Comparison of ENCODE assay signal across 24 cellular contexts in genomic region chr2:215418064-215418963, GRCh38. TPM values are rescaled to one million over a fixed set of nuclear protein-coding genes. Genes with fewer than 3 reads are reported as not detected.
DNase-seq lines count a peak whose midpoint lies in the region; ATAC-seq, FAIRE-seq and TF ChIP-seq lines count a peak whose summit lies in the region.
"Had no signal": no experiment of that assay in that cellular context is flagged by ENCODE, and none has a peak within 500 bp of the region (broad histone marks: within the 10 kb centered on the region; RNA-seq: fewer than 3 reads in every experiment).

No MANE protein-coding gene starts in this region.

- H3K27me3 ChIP-seq in GM23248 (replicated peaks; ENCODE audit: insufficient read depth): no peaks in the 10 kb centered on the region
- H3K27me3 ChIP-seq in brain microvascular endothelial cell (replicated peaks): no peaks in the 10 kb centered on the region
- no peaks in the 10 kb centered on the region for H3K27me3 ChIP-seq in left lung
- H3K27me3 ChIP-seq in rectal smooth muscle tissue (ENCODE audit: control insufficient read depth, insufficient read depth, low read length): no peaks in the 10 kb centered on the region
- H3K27me3 ChIP-seq: heart right ventricle had no signal

- peaks cover 48% of the 10 kb centered on the region for H3K27me3 Mint-ChIP-seq in activated naive CD8-positive, alpha-beta T cell treated with anti-CD3 and anti-CD28 coated beads for 36 hours

- H3K79me2 ChIP-seq in GM23248 (ENCODE audit: insufficient read depth): peaks cover 39% of the 10 kb centered on the region

- H3K4me3 ChIP-seq in GM23248 (peak overlapping the region; percentile 37), brain microvascular endothelial cell (ENCODE audit: low read depth, low read length) (peak overlapping the region; percentile 31), left lung (no peak overlapping the region), rectal smooth muscle tissue (ENCODE audit: low read length) (no peak overlapping the region)
- H3K4me3 ChIP-seq: heart right ventricle, K562 had no signal

- intact Hi-C loops in left lung (cut with DNase I): no loop called here

- H3K9me3 Mint-ChIP-seq in activated naive CD8-positive, alpha-beta T cell treated with anti-CD3 and anti-CD28 coated beads for 36 hours: no peaks in the 10 kb centered on the region
- H3K9me3 Mint-ChIP-seq: activated T-helper 1 cell treated with anti-CD3 and anti-CD28 coated beads, Interleukin-12 subunit alpha, Interleukin-12 subunit beta, Interleukin-2, Interleukin-4 antibody, amounts not matched to agents 30 ng/mL and 10 ng/mL and 1 ng/mL, durations not matched to agents 14 hours and 24 hours and 36 hours; CD8-positive, alpha-beta T cell; naive thymus-derived CD8-positive, alpha-beta T cell had no signal

- no peak overlapping the region for H3K27ac Mint-ChIP-seq in activated naive CD8-positive, alpha-beta T cell treated with anti-CD3 and anti-CD28 coated beads for 36 hours
- H3K27ac Mint-ChIP-seq: activated CD4-positive, alpha-beta T cell treated with anti-CD3 and anti-CD28 coated beads for 36 hours; activated T-helper 1 cell treated with anti-CD3 and anti-CD28 coated beads, Interleukin-12 subunit alpha, Interleukin-12 subunit beta, Interleukin-2, Interleukin-4 antibody, amounts not matched to agents 30 ng/mL and 10 ng/mL and 1 ng/mL, durations not matched to agents 14 hours and 24 hours and 36 hours; CD8-positive, alpha-beta T cell; immature natural killer cell; naive thymus-derived CD8-positive, alpha-beta T cell had no signal

- H2AFZ ChIP-seq in GM23248: no peak overlapping the region

- DNase-seq in GM23248: peak; percentile 58
- peak; percentile 49 for DNase-seq in brain microvascular endothelial cell
- no peak for DNase-seq in left lung
- no peak for DNase-seq in GM19239 (ENCODE audit: insufficient read length, low spot score)
- DNase-seq in OCI-M1 (lab: John Stamatoyannopoulos, UW): no peak
- DNase-seq in activated naive CD8-positive, alpha-beta T cell treated with anti-CD3 and anti-CD28 coated beads for 36 hours: no peak
- DNase-seq: activated CD4-positive, alpha-beta T cell treated with anti-CD3 and anti-CD28 coated beads for 36 hours; caudate nucleus; CD8-positive, alpha-beta T cell; DMS79; effector CD8-positive, alpha-beta T cell; heart right ventricle; immature natural killer cell; MV-4-11; naive thymus-derived CD8-positive, alpha-beta T cell; NCI-H1694 treated with DMSO at 0.1 percent for 48 hours; NCI-H345; small intestine; stimulated activated CD4-positive, alpha-beta T cell treated with anti-CD3 and anti-CD28 coated beads, Interleukin-4, amount 100 ng/mL, for 1 hour had no signal

- peaks cover 99% of the 10 kb centered on the region for H3F3A ChIP-seq in GM23248 (ENCODE audit: insufficient read depth)

- in situ Hi-C loops in GM23248 (cut with MboI): no loop called here
- in situ Hi-C loops in brain microvascular endothelial cell (cut with HindIII; ENCODE audit: low pct_ligation_motif_present, low sequenced_read_pairs): no loop called here

- peak overlapping the region; percentile 67 for H3K4me2 ChIP-seq in GM23248 (ENCODE audit: unreplicated experiment)

- peak overlapping the region; percentile 65 for H3K9ac ChIP-seq in GM23248
- H3K9ac ChIP-seq in rectal smooth muscle tissue (ENCODE audit: low read length): no peak overlapping the region

- ATAC-seq in left lung (peak; percentile 80), HG02642 (IDR thresholded peaks at IDR 0.05; ENCODE audit: poor library complexity, unreplicated experiment) (no peak)
- ATAC-seq: activated CD4-positive, alpha-beta T cell treated with anti-CD3 and anti-CD28 coated beads for 36 hours; CD8-positive, alpha-beta T cell; heart right ventricle; naive thymus-derived CD8-positive, alpha-beta T cell had no signal

- FAIRE-seq in GM19239 (lab: Jason Lieb, UNC): no peak
- FAIRE-seq: small intestine, TTC549 had no signal

- no peaks in the 10 kb centered on the region for H3K9me2 ChIP-seq in GM23248 (ENCODE audit: insufficient read depth)

- H3K36me3 Mint-ChIP-seq in activated naive CD8-positive, alpha-beta T cell treated with anti-CD3 and anti-CD28 coated beads for 36 hours: no peaks in the 10 kb centered on the region
- H3K36me3 Mint-ChIP-seq: CD8-positive, alpha-beta T cell; immature natural killer cell; naive thymus-derived CD8-positive, alpha-beta T cell had no signal

- H3K27ac ChIP-seq in GM23248 (peak overlapping the region; percentile 68), brain microvascular endothelial cell (peak overlapping the region; percentile 9), left lung (peak overlapping the region; percentile 1 to 45), rectal smooth muscle tissue (ENCODE audit: low read depth, low read length) (peak overlapping the region; percentile 60)
- H3K27ac ChIP-seq: heart right ventricle had no signal

- no peaks in the 10 kb centered on the region for H3K4me1 Mint-ChIP-seq in activated naive CD8-positive, alpha-beta T cell treated with anti-CD3 and anti-CD28 coated beads for 36 hours
- H3K4me1 Mint-ChIP-seq: activated CD4-positive, alpha-beta T cell treated with anti-CD3 and anti-CD28 coated beads for 36 hours; immature natural killer cell; naive thymus-derived CD8-positive, alpha-beta T cell had no signal

- peaks cover 48% of the 10 kb centered on the region for H4K20me1 ChIP-seq in GM23248 (ENCODE audit: insufficient read depth)

- WGBS in GM23248 (ENCODE audit: low coverage in 1 of 2, low lambda C conversion rate in 2 of 2, missing lambda C conversion rate in 2 of 2), 2 experiments: 57 to 58% methylated on average over 3 of the region's 3 CpGs

- H3K4me1 ChIP-seq in GM23248 (ENCODE audit: insufficient read depth) (peaks cover 87% of the 10 kb centered on the region), left lung (peaks cover 8 to 28% of the 10 kb centered on the region in 2 donors), rectal smooth muscle tissue (ENCODE audit: control insufficient read depth, insufficient read depth, low read length) (peaks cover 9% of the 10 kb centered on the region)

- TF ChIP-seq CTCF in brain microvascular endothelial cell (IDR thresholded peaks at IDR 0.05; ENCODE audit: low read depth, low read length, missing control alignments) (no peak), left lung (IDR thresholded peaks at IDR 0.05) (no peak)

- no peaks in the 10 kb centered on the region for H3K9me3 ChIP-seq in GM23248 (ENCODE audit: low read depth)
- no peaks in the 10 kb centered on the region for H3K9me3 ChIP-seq in left lung
- H3K9me3 ChIP-seq: heart right ventricle had no signal

- H3K4me3 Mint-ChIP-seq in activated naive CD8-positive, alpha-beta T cell treated with anti-CD3 and anti-CD28 coated beads for 36 hours: no peak overlapping the region
- H3K4me3 Mint-ChIP-seq: activated CD4-positive, alpha-beta T cell treated with anti-CD3 and anti-CD28 coated beads for 36 hours; activated T-helper 1 cell treated with anti-CD3 and anti-CD28 coated beads, Interleukin-12 subunit alpha, Interleukin-12 subunit beta, Interleukin-2, Interleukin-4 antibody, amounts not matched to agents 30 ng/mL and 10 ng/mL and 1 ng/mL, durations not matched to agents 14 hours and 24 hours and 36 hours; CD8-positive, alpha-beta T cell; immature natural killer cell; naive thymus-derived CD8-positive, alpha-beta T cell had no signal

- H3K36me3 ChIP-seq in GM23248 (ENCODE audit: low read depth) (peaks cover 100% of the 10 kb centered on the region), brain microvascular endothelial cell (replicated peaks) (peaks cover 97% of the 10 kb centered on the region), left lung (peaks cover 0 to 13% of the 10 kb centered on the region in 2 donors), rectal smooth muscle tissue (ENCODE audit: control insufficient read depth, insufficient read depth, low read length) (peaks cover 14% of the 10 kb centered on the region)

RNA-seq across cellular contexts. Expression of gene FN1, which starts 17.6 kb away (rescaled TPM):
- total RNA-seq in GM23248 (2014; rRNA removed; shearing (Covaris generic)): 33,406 and 36,331 TPM in 2 replicates
- 19,771 and 20,647 TPM in 2 replicates for polyA plus RNA-seq in GM23248 (2016; fragmentation: Nextera tagmentation; extraction: Ambion mirVana)
- total RNA-seq in left lung: 1,000 to 10,000 TPM; 1,862 to 3,073 TPM
- under 1 TPM; 0.29 to 0.30 TPM for total RNA-seq in activated naive CD8-positive, alpha-beta T cell treated with anti-CD3 and anti-CD28 coated beads for 36 hours
- total RNA-seq: CD8-positive, alpha-beta T cell had no signal

Comparison
In these comparisons a context has a peak if more than half of its experiments do, and no peak if none do; other contexts are left out.
1. DNase-seq: peak in GM23248 (single experiment) and brain microvascular endothelial cell (single experiment); none in left lung (0 of 2), GM19239 (single experiment), OCI-M1 (single experiment) and activated naive CD8-positive, alpha-beta T cell treated with anti-CD3 and anti-CD28 coated beads for 36 hours (single experiment).
2. H3K27ac ChIP-seq: peak in every context shown above with its lines; median percentile 68 in GM23248; 60 in rectal smooth muscle tissue; 23 in left lung; 9 in brain microvascular endothelial cell.
3. H3K4me3 ChIP-seq: peak in GM23248 (single experiment) and brain microvascular endothelial cell (single experiment); none in left lung (0 of 2) and rectal smooth muscle tissue (single experiment).
4. RNA of gene FN1, which starts 17.6 kb away (total RNA-seq): 33,406 to 36,331 TPM in GM23248 and 1,862 to 3,073 TPM in left lung; 0.29 to 0.30 TPM in activated naive CD8-positive, alpha-beta T cell treated with anti-CD3 and anti-CD28 coated beads for 36 hours; every median in the first group is over 1,000 times any median in the second.